Comparison of ENCODE assay signal across 7 cellular contexts in genomic region chr14:31075144-31075543, GRCh38.
"Had no signal": no experiment of that assay in that cellular context is flagged by ENCODE, and none has a peak within 500 bp of the region (broad histone marks: within the 10 kb centered on the region; RNA-seq: fewer than 3 reads in every experiment).

No MANE protein-coding gene starts in this region.

- H2AFZ ChIP-seq: GM23248 had no signal

- H3K27ac ChIP-seq: GM23248 had no signal

- H3K27me3 Mint-ChIP-seq: IgD-negative memory B cell had no signal

- H3K36me3 ChIP-seq: HAP-1 had no signal

- H3K9ac ChIP-seq: GM23248 had no signal

- H3K4me3 ChIP-seq: GM23248, HAP-1 had no signal

- ATAC-seq: HCT116 had no signal

- H3K9me3 ChIP-seq: HAP-1 had no signal

- H3K4me3 Mint-ChIP-seq: IgD-negative memory B cell had no signal

- DNase-seq: GM23248, GOT3, H7, KG1 had no signal
